26 cellular contexts compared by ENCODE assay signal in the genomic region with DNA sequence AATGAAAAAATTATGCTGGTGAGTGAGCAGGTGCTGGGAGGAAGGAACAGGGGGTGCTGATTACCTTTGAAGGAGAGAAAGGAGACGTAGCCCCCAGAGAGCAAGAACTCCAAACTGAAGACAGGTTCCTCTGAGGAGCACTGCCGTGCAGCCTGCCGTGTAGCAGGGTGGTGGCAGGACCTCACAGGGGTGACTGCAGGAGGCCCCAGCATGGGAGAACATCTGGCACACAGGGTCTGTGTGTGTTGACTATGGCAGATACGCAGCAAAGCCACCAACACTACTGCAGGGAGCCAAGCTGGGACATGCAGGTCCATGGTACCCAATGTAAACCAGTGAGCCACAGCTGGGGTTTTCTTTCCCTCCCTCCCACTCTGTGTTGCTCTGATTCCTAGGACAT.
DNase-seq lines count a peak whose midpoint lies in the region; ATAC-seq and TF ChIP-seq lines count a peak whose summit lies in the region.
"Had no signal": no experiment of that assay in that cellular context is flagged by ENCODE, and none has a peak within 500 bp of the region (broad histone marks: within the 10 kb centered on the region; RNA-seq: fewer than 3 reads in every experiment).

No MANE protein-coding gene starts in this region.

- H3K4me1 Mint-ChIP-seq in WTC11 = peaks cover 22% of the 10 kb centered on the region
- H3K4me1 Mint-ChIP-seq in activated CD8-positive, alpha-beta T cell treated with anti-CD3 and anti-CD28 coated beads, Interleukin-2, amount 10 ng/mL, durations not matched to agents 7 days and 5 days (ENCODE audit: low read depth) = no peaks in the 10 kb centered on the region
- H3K4me1 Mint-ChIP-seq in natural killer cell treated with Interleukin-12 subunit alpha and Interleukin-12 subunit beta and Interleukin-15 and Interleukin-18, amount 100 ng/mL, for 72 hours (ENCODE audit: low read depth in 2 of 2) = no peaks in the 10 kb centered on the region
- H3K4me1 Mint-ChIP-seq: CD14-positive monocyte; CD4-positive, alpha-beta memory T cell; CD4-positive, CD25-positive, alpha-beta regulatory T cell; CD8-positive, alpha-beta memory T cell had no signal

- H2AK5ac ChIP-seq in neuronal stem cell (ENCODE audit: low read depth, low read length) = no peak overlapping the region

- ATAC-seq in WTC11 (no peak), upper lobe of right lung (peak; percentile 17)
- ATAC-seq in activated CD8-positive, alpha-beta T cell treated with anti-CD3 and anti-CD28 coated beads, Interleukin-2, amount 10 ng/mL, durations not matched to agents 7 days and 5 days = no peak
- no peak for ATAC-seq in natural killer cell treated with Interleukin-12 subunit alpha and Interleukin-12 subunit beta and Interleukin-15 and Interleukin-18, amount 100 ng/mL, for 72 hours
- ATAC-seq: GM12878 had no signal

- H3K18ac ChIP-seq in neuronal stem cell (ENCODE audit: low read length) = peak overlapping the region; percentile 35

- WGBS in neuronal stem cell (ENCODE audit: extremely low coverage in 2 of 2, insufficient read length in 2 of 2, insufficient replicate concordance in 1 of 2), 2 donors = no CpG with 5 or more reads among the region's 4 CpGs

- no peak overlapping the region for H3K9ac ChIP-seq in Karpas-422 (ENCODE audit: low read length)
- H3K9ac ChIP-seq in neuronal stem cell (ENCODE audit: low read depth, low read length, poor library complexity) = no peak overlapping the region
- H3K9ac ChIP-seq: BLaER1 had no signal

- H3K9me3 ChIP-seq in Karpas-422 (ENCODE audit: low read length) (no peaks in the 10 kb centered on the region), neuronal stem cell (replicated peaks in 1 of 2; ENCODE audit: control insufficient read depth in 2 of 2, insufficient read depth in 1 of 2, low read depth in 1 of 2, low read length in 2 of 2) (no peaks in the 10 kb centered on the region), upper lobe of right lung (no peaks in the 10 kb centered on the region)
- H3K9me3 ChIP-seq: BE2C, BLaER1 had no signal

- no peak overlapping the region for H3K4me3 Mint-ChIP-seq in WTC11
- no peak overlapping the region for H3K4me3 Mint-ChIP-seq in activated CD8-positive, alpha-beta T cell treated with anti-CD3 and anti-CD28 coated beads, Interleukin-2, amount 10 ng/mL, durations not matched to agents 7 days and 5 days
- no peak overlapping the region for H3K4me3 Mint-ChIP-seq in natural killer cell treated with Interleukin-12 subunit alpha and Interleukin-12 subunit beta and Interleukin-15 and Interleukin-18, amount 100 ng/mL, for 72 hours
- H3K4me3 Mint-ChIP-seq: CD14-positive monocyte; CD4-positive, alpha-beta memory T cell; CD4-positive, CD25-positive, alpha-beta regulatory T cell; CD8-positive, alpha-beta memory T cell had no signal

- H2BK15ac ChIP-seq in neuronal stem cell (ENCODE audit: low read length) = no peak overlapping the region

- DNase-seq in Karpas-422 (peak; percentile 24), WTC11 (ENCODE audit: low spot score) (no peak), neuronal stem cell (ENCODE audit: low spot score) (no peak), upper lobe of right lung (no peak), NCI-H2107 (lab: John Stamatoyannopoulos, UW) (no peak), NCI-H1436 (lab: John Stamatoyannopoulos, UW) (no peak)
- DNase-seq in activated CD8-positive, alpha-beta T cell treated with anti-CD3 and anti-CD28 coated beads, Interleukin-2, amount 10 ng/mL, durations not matched to agents 7 days and 5 days = no peak
- DNase-seq in natural killer cell treated with Interleukin-12 subunit alpha and Interleukin-12 subunit beta and Interleukin-15 and Interleukin-18, amount 100 ng/mL, for 72 hours (ENCODE audit: low spot score) = no peak
- DNase-seq: 8988T; ACHN; BE2C; C1 segment of cervical spinal cord; CD4-positive, alpha-beta memory T cell; CD4-positive, CD25-positive, alpha-beta regulatory T cell; CD8-positive, alpha-beta memory T cell; COR-L47; DMS 273 treated with DMSO at 0.1 percent for 48 hours; DMS153; DMS53; DMS79; DND-41; EL; GDM1 had no signal

- H3K4ac ChIP-seq in neuronal stem cell (ENCODE audit: low read length) = no peak overlapping the region

- H3K4me1 ChIP-seq in Karpas-422 (ENCODE audit: low read length) = no peaks in the 10 kb centered on the region
- H3K4me1 ChIP-seq in neuronal stem cell (ENCODE audit: control insufficient read depth in 2 of 2, insufficient read depth in 1 of 2, low read depth in 1 of 2, low read length in 2 of 2) = no peaks in the 10 kb centered on the region
- no peaks in the 10 kb centered on the region for H3K4me1 ChIP-seq in upper lobe of right lung
- H3K4me1 ChIP-seq: BLaER1 had no signal

- H4K8ac ChIP-seq in neuronal stem cell (ENCODE audit: low read depth, low read length) = no peak overlapping the region

- H3K27me3 ChIP-seq in Karpas-422 (ENCODE audit: low read length) = no peaks in the 10 kb centered on the region
- no peaks in the 10 kb centered on the region for H3K27me3 ChIP-seq in neuronal stem cell (ENCODE audit: control insufficient read depth in 3 of 3, insufficient read depth in 3 of 3, low read depth in 1 of 3, low read length in 3 of 3)
- no peaks in the 10 kb centered on the region for H3K27me3 ChIP-seq in upper lobe of right lung
- H3K27me3 ChIP-seq: BE2C, BLaER1 had no signal

- POLR2A ChIA-PET in WTC11 (lab: Charles Lee) = no interaction called here
- POLR2A ChIA-PET in activated CD8-positive, alpha-beta T cell treated with anti-CD3 and anti-CD28 coated beads, Interleukin-2, amount 10 ng/mL, durations not matched to agents 7 days and 5 days (lab: Charles Lee) = no interaction called here

- peak overlapping the region; percentile 86 for H3K23ac ChIP-seq in neuronal stem cell (ENCODE audit: low read depth, low read length, poor library complexity)

- H3K4me2 ChIP-seq in Karpas-422 (ENCODE audit: low read depth, low read length, poor library complexity, severe bottlenecking) = no peak overlapping the region
- H3K4me2 ChIP-seq in neuronal stem cell (ENCODE audit: insufficient read depth, low read length, poor library complexity, severe bottlenecking) = no peak overlapping the region
- H3K4me2 ChIP-seq: BLaER1 had no signal

- no peak overlapping the region for H2BK5ac ChIP-seq in neuronal stem cell (ENCODE audit: low read length)

- no peak overlapping the region for H2AFZ ChIP-seq in Karpas-422 (ENCODE audit: low read length)
- H2AFZ ChIP-seq in neuronal stem cell (ENCODE audit: low read length) = no peak overlapping the region

- no peak overlapping the region for H3K14ac ChIP-seq in neuronal stem cell (ENCODE audit: low read length)

- intact Hi-C loops in upper lobe of right lung (cut with DNase I) = no loop called here

- peaks cover 2% of the 10 kb centered on the region for H3K79me1 ChIP-seq in neuronal stem cell (ENCODE audit: low read depth, low read length)

- no peaks in the 10 kb centered on the region for H3K36me3 Mint-ChIP-seq in WTC11
- no peaks in the 10 kb centered on the region for H3K36me3 Mint-ChIP-seq in activated CD8-positive, alpha-beta T cell treated with anti-CD3 and anti-CD28 coated beads, Interleukin-2, amount 10 ng/mL, durations not matched to agents 7 days and 5 days (ENCODE audit: low read depth)
- no peaks in the 10 kb centered on the region for H3K36me3 Mint-ChIP-seq in natural killer cell treated with Interleukin-12 subunit alpha and Interleukin-12 subunit beta and Interleukin-15 and Interleukin-18, amount 100 ng/mL, for 72 hours
- H3K36me3 Mint-ChIP-seq: CD14-positive monocyte; CD4-positive, alpha-beta memory T cell; CD4-positive, CD25-positive, alpha-beta regulatory T cell; CD8-positive, alpha-beta memory T cell had no signal

- H3K4me3 ChIP-seq in Karpas-422 (ENCODE audit: low read length) (no peak overlapping the region), neuronal stem cell (ENCODE audit: low read length in 2 of 2) (no peak overlapping the region), upper lobe of right lung (no peak overlapping the region)
- H3K4me3 ChIP-seq: BLaER1, GM12878 had no signal

- no peak overlapping the region for H2BK12ac ChIP-seq in neuronal stem cell (ENCODE audit: low read length)

- TF ChIP-seq CTCF in WTC11 (IDR thresholded peaks at IDR 0.05) (no peak), upper lobe of right lung (IDR thresholded peaks at IDR 0.05) (no peak)

- no peak overlapping the region for H4K91ac ChIP-seq in neuronal stem cell (ENCODE audit: low read depth, low read length, poor library complexity)

- no peaks in the 10 kb centered on the region for H3K79me2 ChIP-seq in Karpas-422 (ENCODE audit: low read length)

- peaks cover 10% of the 10 kb centered on the region for H3K27me3 Mint-ChIP-seq in WTC11 (ENCODE audit: low read depth)
- H3K27me3 Mint-ChIP-seq in activated CD8-positive, alpha-beta T cell treated with anti-CD3 and anti-CD28 coated beads, Interleukin-2, amount 10 ng/mL, durations not matched to agents 7 days and 5 days (ENCODE audit: low read depth) = no peaks in the 10 kb centered on the region
- H3K27me3 Mint-ChIP-seq in natural killer cell treated with Interleukin-12 subunit alpha and Interleukin-12 subunit beta and Interleukin-15 and Interleukin-18, amount 100 ng/mL, for 72 hours = peaks cover 0 to 23% of the 10 kb centered on the region in 2 donors

- no peaks in the 10 kb centered on the region for H4K20me1 ChIP-seq in Karpas-422 (ENCODE audit: insufficient read depth, low read depth, low read length)
- H4K20me1 ChIP-seq: BLaER1 had no signal

- H3K9me3 Mint-ChIP-seq in WTC11 = peaks cover 10% of the 10 kb centered on the region; the same call in 1 of the 2 replicates
- no peaks in the 10 kb centered on the region for H3K9me3 Mint-ChIP-seq in activated CD8-positive, alpha-beta T cell treated with anti-CD3 and anti-CD28 coated beads, Interleukin-2, amount 10 ng/mL, durations not matched to agents 7 days and 5 days (ENCODE audit: insufficient read depth)
- H3K9me3 Mint-ChIP-seq in natural killer cell treated with Interleukin-12 subunit alpha and Interleukin-12 subunit beta and Interleukin-15 and Interleukin-18, amount 100 ng/mL, for 72 hours = no peaks in the 10 kb centered on the region

- H3K27ac ChIP-seq in Karpas-422 (ENCODE audit: low read length) (no peak overlapping the region), neuronal stem cell (replicated peaks; ENCODE audit: low read length) (no peak overlapping the region), upper lobe of right lung (no peak overlapping the region)
- H3K27ac ChIP-seq: BLaER1 had no signal

- no peak overlapping the region for H3K27ac Mint-ChIP-seq in WTC11
- no peak overlapping the region for H3K27ac Mint-ChIP-seq in activated CD8-positive, alpha-beta T cell treated with anti-CD3 and anti-CD28 coated beads, Interleukin-2, amount 10 ng/mL, durations not matched to agents 7 days and 5 days
- no peak overlapping the region for H3K27ac Mint-ChIP-seq in natural killer cell treated with Interleukin-12 subunit alpha and Interleukin-12 subunit beta and Interleukin-15 and Interleukin-18, amount 100 ng/mL, for 72 hours
- H3K27ac Mint-ChIP-seq: CD14-positive monocyte; CD4-positive, alpha-beta memory T cell; CD4-positive, CD25-positive, alpha-beta regulatory T cell; CD8-positive, alpha-beta memory T cell had no signal

- H3K36me3 ChIP-seq in Karpas-422 (ENCODE audit: insufficient read depth, low read length) (no peaks in the 10 kb centered on the region), neuronal stem cell (replicated peaks in 1 of 2; ENCODE audit: control insufficient read depth in 2 of 2, insufficient read depth in 2 of 2, low read length in 2 of 2) (no peaks in the 10 kb centered on the region), upper lobe of right lung (no peaks in the 10 kb centered on the region)
- H3K36me3 ChIP-seq: BE2C, BLaER1 had no signal

- no peaks in the 10 kb centered on the region for H3K9me2 ChIP-seq in Karpas-422 (replicated peaks; ENCODE audit: insufficient read depth, low read length)

- no peak overlapping the region for H2BK120ac ChIP-seq in neuronal stem cell (ENCODE audit: low read depth, low read length)

- CTCF ChIA-PET in WTC11 (lab: Charles Lee) = interaction anchor here (1.1 kb wide), 1 partner anchor 52 kb away, joined by 8 read pairs; no protein-coding TSS in a partner anchor
- CTCF ChIA-PET in activated CD8-positive, alpha-beta T cell treated with anti-CD3 and anti-CD28 coated beads, Interleukin-2, amount 10 ng/mL, durations not matched to agents 7 days and 5 days (lab: Charles Lee) = no interaction called here
